ENCODE assay signal across 1 cellular context in the genomic region with DNA sequence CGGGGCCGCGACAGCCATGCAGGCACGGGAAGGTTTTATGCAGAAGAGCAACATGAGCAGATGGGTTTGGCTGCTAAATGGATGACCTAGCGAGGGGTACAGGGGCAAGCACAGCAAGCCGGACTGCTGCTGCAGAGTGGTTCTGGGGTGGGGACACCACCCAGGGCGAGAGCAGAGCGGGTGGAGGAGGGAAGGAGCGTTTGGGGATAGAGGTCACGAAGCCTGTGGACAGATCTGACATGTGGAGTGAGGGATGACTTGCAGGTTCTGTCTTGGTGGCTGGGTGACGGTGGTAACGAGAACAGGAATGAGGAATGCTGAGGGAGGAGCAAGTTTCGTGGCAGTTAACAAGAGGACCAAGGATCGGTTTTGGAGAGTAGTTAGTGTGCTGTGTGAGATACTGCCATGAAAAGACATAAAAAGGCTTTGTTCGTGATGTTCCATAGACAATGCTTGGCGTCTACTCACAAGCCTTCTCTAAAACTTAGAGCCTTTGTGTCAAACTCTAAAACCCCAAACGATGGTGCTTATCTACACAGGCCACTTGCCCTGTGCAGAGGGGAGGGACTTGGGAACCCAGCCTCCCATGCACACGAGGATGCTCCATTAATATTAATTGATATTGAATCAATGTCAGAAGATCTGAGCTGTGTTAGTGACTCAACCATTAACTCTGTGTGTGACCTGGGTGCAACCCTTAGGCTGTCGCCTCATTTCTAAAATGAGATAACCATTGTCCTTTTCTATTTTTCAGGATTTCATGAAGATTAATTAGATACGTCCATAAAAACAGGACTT.
TF ChIP-seq lines count a peak whose summit lies in the region.

No MANE protein-coding gene starts in this region.

TF ChIP-seq in K562, 482 proteins besides CTCF, POLR2A, EP300 and RAD21 (continued from another document and continues in another):
- TF ChIP-seq, protein P1, sequence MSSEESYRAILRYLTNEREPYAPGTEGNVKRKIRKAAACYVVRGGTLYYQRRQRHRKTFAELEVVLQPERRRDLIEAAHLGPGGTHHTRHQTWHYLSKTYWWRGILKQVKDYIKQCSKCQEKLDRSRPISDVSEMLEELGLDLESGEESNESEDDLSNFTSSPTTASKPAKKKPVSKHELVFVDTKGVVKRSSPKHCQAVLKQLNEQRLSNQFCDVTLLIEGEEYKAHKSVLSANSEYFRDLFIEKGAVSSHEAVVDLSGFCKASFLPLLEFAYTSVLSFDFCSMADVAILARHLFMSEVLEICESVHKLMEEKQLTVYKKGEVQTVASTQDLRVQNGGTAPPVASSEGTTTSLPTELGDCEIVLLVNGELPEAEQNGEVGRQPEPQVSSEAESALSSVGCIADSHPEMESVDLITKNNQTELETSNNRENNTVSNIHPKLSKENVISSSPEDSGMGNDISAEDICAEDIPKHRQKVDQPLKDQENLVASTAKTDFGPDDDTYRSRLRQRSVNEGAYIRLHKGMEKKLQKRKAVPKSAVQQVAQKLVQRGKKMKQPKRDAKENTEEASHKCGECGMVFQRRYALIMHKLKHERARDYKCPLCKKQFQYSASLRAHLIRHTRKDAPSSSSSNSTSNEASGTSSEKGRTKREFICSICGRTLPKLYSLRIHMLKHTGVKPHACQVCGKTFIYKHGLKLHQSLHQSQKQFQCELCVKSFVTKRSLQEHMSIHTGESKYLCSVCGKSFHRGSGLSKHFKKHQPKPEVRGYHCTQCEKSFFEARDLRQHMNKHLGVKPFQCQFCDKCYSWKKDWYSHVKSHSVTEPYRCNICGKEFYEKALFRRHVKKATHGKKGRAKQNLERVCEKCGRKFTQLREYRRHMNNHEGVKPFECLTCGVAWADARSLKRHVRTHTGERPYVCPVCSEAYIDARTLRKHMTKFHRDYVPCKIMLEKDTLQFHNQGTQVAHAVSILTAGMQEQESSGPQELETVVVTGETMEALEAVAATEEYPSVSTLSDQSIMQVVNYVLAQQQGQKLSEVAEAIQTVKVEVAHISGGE (CRISPR knock-in tag; IDR thresholded peaks at IDR 0.05) = no peak
- TF ChIP-seq KLF16 (IDR thresholded peaks at IDR 0.05) (no peak), CBX3 (IDR thresholded peaks at IDR 0.05; ENCODE audit: borderline replicate concordance in 1 of 2, low read length in 2 of 2) (peak in 1 of 2 experiments; percentile 75; a peak in 2 of 3 replicates), ZFPM2 (CRISPR knock-in tag; IDR thresholded peaks at IDR 0.05) (no peak), ZEB2 (IDR thresholded peaks at IDR 0.05) (0 out of 2 replicates have a peak, but pooled peaks have one; percentile 49), BCL6 (CRISPR knock-in tag; IDR thresholded peaks at IDR 0.05) (no peak), ZNF431 (CRISPR knock-in tag; IDR thresholded peaks at IDR 0.05) (no peak), E2F8 (IDR thresholded peaks at IDR 0.05; ENCODE audit: low read depth, partially characterized antibody) (no peak), PHF20 (IDR thresholded peaks at IDR 0.05; ENCODE audit: partially characterized antibody) (no peak), NFE2 (IDR thresholded peaks at IDR 0.05; ENCODE audit: low read depth) (peak; percentile 97), DNMT1 (IDR thresholded peaks at IDR 0.05) (0 out of 2 replicates have a peak, but pooled peaks have one; percentile 22), TCF7L2 (IDR thresholded peaks at IDR 0.05; ENCODE audit: low read depth, low read length) (no peak), NFRKB (IDR thresholded peaks at IDR 0.05; ENCODE audit: low read depth) (peak; percentile 48; the same call in 1 of the 2 replicates), PHF8 (IDR thresholded peaks at IDR 0.05; ENCODE audit: borderline replicate concordance, low read length) (no peak), MBD2 (IDR thresholded peaks at IDR 0.05; ENCODE audit: borderline replicate concordance, low read depth) (no peak), PRMT5 (CRISPR knock-in tag; IDR thresholded peaks at IDR 0.05) (no peak), FOXJ2 (tag; IDR thresholded peaks at IDR 0.05) (no peak), POLR2AphosphoS2 (IDR thresholded peaks at IDR 0.05; ENCODE audit: low read length) (0 out of 2 replicates have a peak, but pooled peaks have one; percentile 34), ZNF280A (IDR thresholded peaks at IDR 0.05; ENCODE audit: low read depth, partially characterized antibody) (no peak), IRF2 (CRISPR knock-in tag; IDR thresholded peaks at IDR 0.05) (no peak), SMARCC2 (IDR thresholded peaks at IDR 0.05; ENCODE audit: low read depth) (peak; percentile 52; the same call in 1 of the 2 replicates), SREBF2 (CRISPR knock-in tag; IDR thresholded peaks at IDR 0.05) (no peak), GTF2F1 (IDR thresholded peaks at IDR 0.05; ENCODE audit: low read depth, low read length) (no peak), SMAD2 (IDR thresholded peaks at IDR 0.05; ENCODE audit: low read depth, low read length) (no peak), ZNF512 (tag; IDR thresholded peaks at IDR 0.05) (no peak), TEAD1 (CRISPR knock-in tag; IDR thresholded peaks at IDR 0.05) (no peak; a peak in 1 of 4 replicates), TCF7 (IDR thresholded peaks at IDR 0.05; ENCODE audit: borderline replicate concordance) (no peak), PRPF4 (IDR thresholded peaks at IDR 0.05; ENCODE audit: insufficient read depth, low read depth, low read length, poor library complexity, severe bottlenecking) (no peak), ZBTB2 (IDR thresholded peaks at IDR 0.05) (peak; percentile 61; the same call in 1 of the 2 replicates), POLR2G (IDR thresholded peaks at IDR 0.05; ENCODE audit: low read depth, low read length) (no peak), CHD1 (IDR thresholded peaks at IDR 0.05; ENCODE audit: low read length) (no peak), ZNF324 (CRISPR knock-in tag; IDR thresholded peaks at IDR 0.05) (no peak), ARNT (IDR thresholded peaks at IDR 0.05) (peak; percentile 49 to 79; a peak in 2 of 4 replicates), TARDBP (IDR thresholded peaks at IDR 0.05) (no peak), SNIP1 (IDR thresholded peaks at IDR 0.05; ENCODE audit: low read depth) (no peak), KDM5B (IDR thresholded peaks at IDR 0.05; ENCODE audit: insufficient replicate concordance, low read depth, low read length) (peak; percentile 29), HBP1 (CRISPR knock-in tag; IDR thresholded peaks at IDR 0.05) (peak; percentile 44; the same call in 1 of the 2 replicates), NFE2L1 (tag; IDR thresholded peaks at IDR 0.05; ENCODE audit: borderline replicate concordance, low read depth) (peak; percentile 85), MTA1 (IDR thresholded peaks at IDR 0.05; ENCODE audit: borderline replicate concordance) (no peak), ZBTB7A (IDR thresholded peaks at IDR 0.05; ENCODE audit: borderline replicate concordance, control insufficient read depth, low read depth, low read length) (no peak), SMAD3 (CRISPR knock-in tag; conservative IDR thresholded peaks at IDR 0.05) (no peak), DACH1 (IDR thresholded peaks at IDR 0.05; ENCODE audit: partially characterized antibody) (peak; percentile 87)
- TF ChIP-seq, protein P2, sequence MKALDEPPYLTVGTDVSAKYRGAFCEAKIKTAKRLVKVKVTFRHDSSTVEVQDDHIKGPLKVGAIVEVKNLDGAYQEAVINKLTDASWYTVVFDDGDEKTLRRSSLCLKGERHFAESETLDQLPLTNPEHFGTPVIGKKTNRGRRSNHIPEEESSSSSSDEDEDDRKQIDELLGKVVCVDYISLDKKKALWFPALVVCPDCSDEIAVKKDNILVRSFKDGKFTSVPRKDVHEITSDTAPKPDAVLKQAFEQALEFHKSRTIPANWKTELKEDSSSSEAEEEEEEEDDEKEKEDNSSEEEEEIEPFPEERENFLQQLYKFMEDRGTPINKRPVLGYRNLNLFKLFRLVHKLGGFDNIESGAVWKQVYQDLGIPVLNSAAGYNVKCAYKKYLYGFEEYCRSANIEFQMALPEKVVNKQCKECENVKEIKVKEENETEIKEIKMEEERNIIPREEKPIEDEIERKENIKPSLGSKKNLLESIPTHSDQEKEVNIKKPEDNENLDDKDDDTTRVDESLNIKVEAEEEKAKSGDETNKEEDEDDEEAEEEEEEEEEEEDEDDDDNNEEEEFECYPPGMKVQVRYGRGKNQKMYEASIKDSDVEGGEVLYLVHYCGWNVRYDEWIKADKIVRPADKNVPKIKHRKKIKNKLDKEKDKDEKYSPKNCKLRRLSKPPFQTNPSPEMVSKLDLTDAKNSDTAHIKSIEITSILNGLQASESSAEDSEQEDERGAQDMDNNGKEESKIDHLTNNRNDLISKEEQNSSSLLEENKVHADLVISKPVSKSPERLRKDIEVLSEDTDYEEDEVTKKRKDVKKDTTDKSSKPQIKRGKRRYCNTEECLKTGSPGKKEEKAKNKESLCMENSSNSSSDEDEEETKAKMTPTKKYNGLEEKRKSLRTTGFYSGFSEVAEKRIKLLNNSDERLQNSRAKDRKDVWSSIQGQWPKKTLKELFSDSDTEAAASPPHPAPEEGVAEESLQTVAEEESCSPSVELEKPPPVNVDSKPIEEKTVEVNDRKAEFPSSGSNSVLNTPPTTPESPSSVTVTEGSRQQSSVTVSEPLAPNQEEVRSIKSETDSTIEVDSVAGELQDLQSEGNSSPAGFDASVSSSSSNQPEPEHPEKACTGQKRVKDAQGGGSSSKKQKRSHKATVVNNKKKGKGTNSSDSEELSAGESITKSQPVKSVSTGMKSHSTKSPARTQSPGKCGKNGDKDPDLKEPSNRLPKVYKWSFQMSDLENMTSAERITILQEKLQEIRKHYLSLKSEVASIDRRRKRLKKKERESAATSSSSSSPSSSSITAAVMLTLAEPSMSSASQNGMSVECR (CRISPR knock-in tag; IDR thresholded peaks at IDR 0.05) = no peak
- TF ChIP-seq, protein P3, sequence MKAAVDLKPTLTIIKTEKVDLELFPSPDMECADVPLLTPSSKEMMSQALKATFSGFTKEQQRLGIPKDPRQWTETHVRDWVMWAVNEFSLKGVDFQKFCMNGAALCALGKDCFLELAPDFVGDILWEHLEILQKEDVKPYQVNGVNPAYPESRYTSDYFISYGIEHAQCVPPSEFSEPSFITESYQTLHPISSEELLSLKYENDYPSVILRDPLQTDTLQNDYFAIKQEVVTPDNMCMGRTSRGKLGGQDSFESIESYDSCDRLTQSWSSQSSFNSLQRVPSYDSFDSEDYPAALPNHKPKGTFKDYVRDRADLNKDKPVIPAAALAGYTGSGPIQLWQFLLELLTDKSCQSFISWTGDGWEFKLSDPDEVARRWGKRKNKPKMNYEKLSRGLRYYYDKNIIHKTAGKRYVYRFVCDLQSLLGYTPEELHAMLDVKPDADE (conservative IDR thresholded peaks at IDR 0.05; ENCODE audit: control insufficient read depth, low read depth, low read length) = no peak
